In genomic region chr13:110116072-110116487, GRCh38 we compare ENCODE assay signal across 8 cellular contexts.
DNase-seq lines count a peak whose midpoint lies in the region; ATAC-seq and TF ChIP-seq lines count a peak whose summit lies in the region.

No MANE protein-coding gene starts in this region.

- H3K27me3 ChIP-seq in transverse colon = peaks cover 28% of the 10 kb centered on the region

- peaks cover 7% of the 10 kb centered on the region for H3K27me3 Mint-ChIP-seq in memory B cell

- H3K9me3 Mint-ChIP-seq in memory B cell = no peaks in the 10 kb centered on the region

- no peak overlapping the region for H3K27ac ChIP-seq in transverse colon

- H3K4me1 ChIP-seq in transverse colon = no peaks in the 10 kb centered on the region

- no peak overlapping the region for H3K4me3 Mint-ChIP-seq in memory B cell

- no peak overlapping the region for H3K27ac Mint-ChIP-seq in memory B cell

- H3K36me3 ChIP-seq in transverse colon = no peaks in the 10 kb centered on the region

- no peak for TF ChIP-seq EP300 in transverse colon (IDR thresholded peaks at IDR 0.05; ENCODE audit: low read depth)

- TF ChIP-seq CTCF in GM12874 (IDR thresholded peaks at IDR 0.05; ENCODE audit: insufficient read depth, low read depth, low read length) = peak; percentile 84
- TF ChIP-seq CTCF in choroid plexus epithelial cell (conservative IDR thresholded peaks at IDR 0.05; ENCODE audit: low read depth, low read length) = peak; percentile 78
- peak; percentile 67 to 81 (median 75) for TF ChIP-seq CTCF in transverse colon (IDR thresholded peaks at IDR 0.05)

- H3K4me1 Mint-ChIP-seq in memory B cell = no peaks in the 10 kb centered on the region

- TF ChIP-seq POLR2A in transverse colon (IDR thresholded peaks at IDR 0.05) = no peak

- ATAC-seq in HG02973 (IDR thresholded peaks at IDR 0.05; ENCODE audit: unreplicated experiment) = peak; percentile 69
- no peak for ATAC-seq in memory B cell (ENCODE audit: low read depth)

- in situ Hi-C loops in transverse colon (cut with MboI; ENCODE audit: low pct_ligation_motif_present in 1 of 4, low pct_unique_long_range_greater_than_20kb in 1 of 4, low sequenced_read_pairs in 3 of 4) = loop anchor here (10.0 to 25.0 kb wide), 7 partner anchors 329 to 1154 kb away; partner anchors contain the start of gene IRS2 (in 2 of the 4)

- no peaks in the 10 kb centered on the region for H3K9me3 ChIP-seq in transverse colon

- H3K36me3 Mint-ChIP-seq in memory B cell = no peaks in the 10 kb centered on the region

- H3K4me3 ChIP-seq in choroid plexus epithelial cell (ENCODE audit: low read depth, low read length) (no peak overlapping the region), transverse colon (no peak overlapping the region)

- DNase-seq in T1000 (lab: John Stamatoyannopoulos, UW) = peak; percentile 50
- peak; percentile 68 for DNase-seq in choroid plexus epithelial cell (ENCODE audit: low read depth)
- peak; percentile 9 to 21 for DNase-seq in memory B cell (ENCODE audit: low spot score in 2 of 2)
- DNase-seq in transverse colon = peak; percentile 63
- no peak for DNase-seq in occipital lobe (lab: John Stamatoyannopoulos, UW)
- DNase-seq in NCI-H2171 treated with DMSO at 0.1 percent for 48 hours (lab: John Stamatoyannopoulos, UW) = no peak

- intact Hi-C loops in transverse colon (cut with DNase I; ENCODE audit: low total_unique reads) = no loop called here

- 17 to 30% methylated on average over 14 to 23 of the region's 23 CpGs for WGBS in transverse colon (ENCODE audit: low coverage in 1 of 2), 2 donors

Comparison
In these comparisons a context has a peak if more than half of its experiments do, and no peak if none do; other contexts are left out.
1. DNase-seq: peak in T1000 (single experiment), choroid plexus epithelial cell (single experiment), memory B cell (2 of 2) and transverse colon (single experiment); none in occipital lobe (single experiment) and NCI-H2171 treated with DMSO at 0.1 percent for 48 hours (single experiment).
2. Peak in every context shown above with its lines, with median percentiles within 50 percentile points of each other: CTCF ChIP-seq.